11 cellular contexts compared by ENCODE assay signal in genomic region chr17:45048795-45049563, GRCh38. TPM values are rescaled to one million over a fixed set of nuclear protein-coding genes. Genes with fewer than 3 reads are reported as not detected.
DNase-seq lines count a peak whose midpoint lies in the region; ATAC-seq, FAIRE-seq and TF ChIP-seq lines count a peak whose summit lies in the region.
"Had no signal": no experiment of that assay in that cellular context is flagged by ENCODE, and none has a peak within 500 bp of the region (broad histone marks: within the 10 kb centered on the region; RNA-seq: fewer than 3 reads in every experiment).

No MANE protein-coding gene starts in this region.

- peaks cover 21% of the 10 kb centered on the region for H3K4me1 ChIP-seq in Loucy (ENCODE audit: insufficient read depth, low read length, poor library complexity, severe bottlenecking)
- H3K4me1 ChIP-seq in neural progenitor cell: peaks cover 14% of the 10 kb centered on the region

- no peaks in the 10 kb centered on the region for H3F3A ChIP-seq in Loucy (ENCODE audit: low read depth)
- H3F3A ChIP-seq in neural progenitor cell (ENCODE audit: low read depth): peaks cover 36% of the 10 kb centered on the region

- H3K9me3 Mint-ChIP-seq in neural progenitor cell: no peaks in the 10 kb centered on the region

- H3K4me2 ChIP-seq in Loucy (ENCODE audit: low read depth, low read length, poor library complexity, severe bottlenecking) (peak overlapping the region; percentile 87), neural progenitor cell (no peak overlapping the region)

- peaks cover 4% of the 10 kb centered on the region for H3K27me3 Mint-ChIP-seq in neural progenitor cell (ENCODE audit: insufficient read depth, low read depth)

- H3K9ac ChIP-seq in Loucy (ENCODE audit: low read depth, low read length, poor library complexity, severe bottlenecking) (peak overlapping the region; percentile 40), neural progenitor cell (no peak overlapping the region)

- no peaks in the 10 kb centered on the region for H3K9me2 ChIP-seq in Loucy (replicated peaks; ENCODE audit: low read depth, low read length)

- H3K36me3 ChIP-seq in Loucy (ENCODE audit: insufficient read depth, low read length) (no peaks in the 10 kb centered on the region), bronchial epithelial cell (ENCODE audit: control insufficient read depth, insufficient read depth, low read length) (peaks cover 3% of the 10 kb centered on the region), neural progenitor cell (no peaks in the 10 kb centered on the region)

- no peak for ATAC-seq in HG02840 (IDR thresholded peaks at IDR 0.05; ENCODE audit: low FRiP score, unreplicated experiment)

- no peak overlapping the region for H3K27ac ChIP-seq in neural progenitor cell

- H3K9me3 ChIP-seq in Loucy (ENCODE audit: insufficient read depth, low read depth, low read length): no peaks in the 10 kb centered on the region
- H3K9me3 ChIP-seq in neural progenitor cell (ENCODE audit: low read depth): no peaks in the 10 kb centered on the region

- peak; percentile 54 for TF ChIP-seq CTCF in Loucy (conservative IDR thresholded peaks at IDR 0.05; ENCODE audit: low read length)
- peak; percentile 11 for TF ChIP-seq CTCF in bronchial epithelial cell (IDR thresholded peaks at IDR 0.05; ENCODE audit: insufficient read depth, low read length, severe bottlenecking)
- TF ChIP-seq CTCF in neural progenitor cell (IDR thresholded peaks at IDR 0.05): peak; percentile 24

- H3K4me3 Mint-ChIP-seq in neural progenitor cell: peak overlapping the region; percentile 64

- peaks cover 31% of the 10 kb centered on the region for H3K79me2 ChIP-seq in Loucy (ENCODE audit: insufficient read depth, low read length)
- peaks cover 64% of the 10 kb centered on the region for H3K79me2 ChIP-seq in neural progenitor cell (ENCODE audit: low read depth)

- H2AFZ ChIP-seq in Loucy (ENCODE audit: low read length): no peak overlapping the region
- no peak overlapping the region for H2AFZ ChIP-seq in neural progenitor cell (replicated peaks)

- H3K4me1 Mint-ChIP-seq in neural progenitor cell: peaks cover 29% of the 10 kb centered on the region

- no peak overlapping the region for H3K27ac Mint-ChIP-seq in neural progenitor cell

- H3K27me3 ChIP-seq in Loucy (ENCODE audit: insufficient read depth, low read length, poor library complexity, severe bottlenecking) (no peaks in the 10 kb centered on the region), bronchial epithelial cell (ENCODE audit: control insufficient read depth, insufficient read depth, low read length) (no peaks in the 10 kb centered on the region), neural progenitor cell (no peaks in the 10 kb centered on the region)

- H3K36me3 Mint-ChIP-seq in neural progenitor cell: peaks cover 7% of the 10 kb centered on the region

- H3K4me3 ChIP-seq in Loucy (ENCODE audit: low read length, poor library complexity, severe bottlenecking): peak overlapping the region; percentile 91
- H3K4me3 ChIP-seq in bronchial epithelial cell (ENCODE audit: low read depth, low read length): no peak overlapping the region
- H3K4me3 ChIP-seq in neural progenitor cell: no peak overlapping the region

- H4K20me1 ChIP-seq in Loucy (ENCODE audit: insufficient read depth, low read length, poor library complexity, severe bottlenecking) (peaks cover 3% of the 10 kb centered on the region), neural progenitor cell (ENCODE audit: low read depth) (peaks cover 17% of the 10 kb centered on the region)

- peak; percentile 52 for DNase-seq in DMS53 (lab: John Stamatoyannopoulos, UW)
- no peak for DNase-seq in DMS53 treated with DMSO at 0.1 percent for 48 hours (lab: John Stamatoyannopoulos, UW; ENCODE audit: unreplicated experiment)
- no peak for DNase-seq in bronchial epithelial cell (ENCODE audit: low read depth)
- no peak for DNase-seq in neural progenitor cell (ENCODE audit: low spot score)
- no peak for DNase-seq in NCI-H1092 treated with DMSO at 0.1 percent for 48 hours (lab: John Stamatoyannopoulos, UW)
- no peak for DNase-seq in urothelium cell line (ENCODE audit: low spot score)
- DNase-seq: NCI-H187 treated with DMSO at 0.1 percent for 48 hours had no signal

- FAIRE-seq in bronchial epithelial cell (lab: Jason Lieb, UNC) (no peak), urothelium cell line (lab: Jason Lieb, UNC) (no peak)
- FAIRE-seq: colon, islet of Langerhans had no signal

RNA-seq across cellular contexts. Expression of gene DCAKD, which starts 2.5 kb away (rescaled TPM):
- total RNA-seq in bronchial epithelial cell: 18.2 and 25.9 TPM in 2 replicates
- 31.4 and 91.5 TPM in 2 replicates for total RNA-seq in neural progenitor cell (ENCODE audit: low replicate concordance)

RNA-seq across cellular contexts. Expression of gene NMT1, which starts 12.1 kb away (rescaled TPM):
- total RNA-seq in bronchial epithelial cell (48.1 and 54.2 TPM in 2 replicates), neural progenitor cell (ENCODE audit: low replicate concordance) (95.0 and 101 TPM in 2 replicates)
